Comparison of ENCODE assay signal across 15 cellular contexts in genomic region chr6:54892831-54893230, GRCh38. TPM values are rescaled to one million over a fixed set of nuclear protein-coding genes. Genes with fewer than 3 reads are reported as not detected.
DNase-seq lines count a peak whose midpoint lies in the region; TF ChIP-seq lines count a peak whose summit lies in the region.
"Had no signal": no experiment of that assay in that cellular context is flagged by ENCODE, and none has a peak within 500 bp of the region (broad histone marks: within the 10 kb centered on the region; RNA-seq: fewer than 3 reads in every experiment).

No MANE protein-coding gene starts in this region.

- no peak overlapping the region for H3K9ac ChIP-seq in adipocyte (ENCODE audit: low read length)

- POLR2A ChIA-PET in AG04450 (lab: Yijun Ruan, JAX): no interaction called here

- H3K9me3 ChIP-seq in AG04450 (ENCODE audit: control insufficient read depth, insufficient read depth, low read length) (no peaks in the 10 kb centered on the region), adipocyte (ENCODE audit: control insufficient read depth, low read length) (peaks cover 5% of the 10 kb centered on the region)
- H3K9me3 ChIP-seq: body of pancreas had no signal

- DNase-seq in AG04450 (ENCODE audit: low read depth, low spot score) (peak; percentile 51), HK-2 (ENCODE audit: unreplicated experiment) (peak; percentile 38), adipocyte (ENCODE audit: low read depth) (peak; percentile 7), islet precursor cell (peak; percentile 60), mucosa of gallbladder (ENCODE audit: low spot score) (no peak), foreskin melanocyte (no peak), T-helper 1 cell (no peak), NCI-H2107 treated with DMSO at 0.1 percent for 48 hours (lab: John Stamatoyannopoulos, UW; ENCODE audit: unreplicated experiment) (no peak)
- DNase-seq: activated T-cell treated with anti-CD3 and anti-CD28 coated beads, Interleukin-2, amount 50 U/mL, for 1 hour; body of pancreas; kidney; NCI-H510A treated with DMSO at 0.1 percent for 48 hours had no signal

- CTCF ChIA-PET in AG04450 (lab: Charles Lee): interaction anchor here (1.2 kb wide), 1 partner anchor 175 kb away, joined by 4 read pairs; no protein-coding TSS in a partner anchor

- peak overlapping the region; percentile 32 for H3K27ac ChIP-seq in AG04450 (ENCODE audit: low read depth, low read length)
- H3K27ac ChIP-seq: body of pancreas, C4-2B had no signal

- H3K27me3 ChIP-seq in AG04450 (ENCODE audit: control insufficient read depth, insufficient read depth, low read length) (no peaks in the 10 kb centered on the region), adipocyte (replicated peaks; ENCODE audit: control insufficient read depth, insufficient read depth, low read length) (no peaks in the 10 kb centered on the region)
- H3K27me3 ChIP-seq: body of pancreas had no signal

- H3K4me1 ChIP-seq in adipocyte (ENCODE audit: control insufficient read depth, insufficient read depth, low read length): no peaks in the 10 kb centered on the region
- H3K4me1 ChIP-seq: body of pancreas had no signal

- no peaks in the 10 kb centered on the region for H3K36me3 ChIP-seq in adipocyte (ENCODE audit: control insufficient read depth, insufficient read depth, low read length, severe bottlenecking)

- no peak overlapping the region for H3K4me3 ChIP-seq in AG04450 (ENCODE audit: low read depth, low read length)
- H3K4me3 ChIP-seq in adipocyte (ENCODE audit: low read length): no peak overlapping the region
- H3K4me3 ChIP-seq: body of pancreas had no signal

- TF ChIP-seq CTCF in AG04450 (IDR thresholded peaks at IDR 0.05; ENCODE audit: low read depth, low read length): no peak

RNA-seq across cellular contexts. Expression of gene FAM83B, which starts 46.3 kb away (rescaled TPM):
- polyA plus RNA-seq in AG04450 (2011; rRNA removed): 0.05 and 0.09 TPM in 2 replicates
- polyA minus RNA-seq in AG04450 (2011; rRNA and poly(A)+ RNA removed): 0.14 and 0.17 TPM in 2 replicates
- 14.5 TPM for total RNA-seq in mucosa of gallbladder
- total RNA-seq: SK-MEL-5 had no signal
- polyA plus RNA-seq: neural cell had no signal

Comparison
In these comparisons a context has a peak if more than half of its experiments do, and no peak if none do; other contexts are left out.
1. DNase-seq: peak in AG04450 (single experiment), HK-2 (single experiment), adipocyte (single experiment) and islet precursor cell (single experiment); none in mucosa of gallbladder (single experiment), foreskin melanocyte (single experiment), T-helper 1 cell (0 of 5) and NCI-H2107 treated with DMSO at 0.1 percent for 48 hours (single experiment).